ENCODE assay signal across 30 cellular contexts in genomic region chr20:16775961-16776360, GRCh38. TPM values are rescaled to one million over a fixed set of nuclear protein-coding genes. Genes with fewer than 3 reads are reported as not detected.
"Had no signal": no experiment of that assay in that cellular context is flagged by ENCODE, and none has a peak within 500 bp of the region (broad histone marks: within the 10 kb centered on the region; RNA-seq: fewer than 3 reads in every experiment).

No MANE protein-coding gene starts in this region.

- H3K27me3 ChIP-seq: stomach, suprapubic skin, testis, thyroid gland, tibial artery, tibial nerve, transverse colon, upper lobe of left lung, upper lobe of right lung, uterus, vagina had no signal

- DNase-seq: stimulated activated CD4-positive, alpha-beta T cell treated with anti-CD3 and anti-CD28 coated beads, Interleukin-2, amount 100 ng/mL, for 48 hours; stimulated activated CD4-positive, alpha-beta T cell treated with anti-CD3 and anti-CD28 coated beads, Interleukin-4, amount 100 ng/mL, for 1 hour; stimulated activated CD4-positive, alpha-beta T cell treated with anti-CD3 and anti-CD28 coated beads, Interleukin-4, amount 100 ng/mL, for 24 hours; stimulated activated CD4-positive, alpha-beta T cell treated with anti-CD3 and anti-CD28 coated beads, Interleukin-4, amount 100 ng/mL, for 4 hours; stimulated activated CD8-positive, alpha-beta memory T cell treated with anti-CD3 and anti-CD28 coated beads, Interleukin-4, amount 100 ng/mL, for 48 hours; stimulated activated naive B cell treated with anti-CD40 and anti-IgM and Interleukin-4, amounts not matched to agents 10 μg/mL and 1 μg/mL and 100 μg/mL, for 72 hours; stimulated activated naive CD4-positive, alpha-beta T cell; stimulated activated naive CD4-positive, alpha-beta T cell treated with Interleukin-2 at 50 U/mL for 16 hours; stimulated activated naive CD8-positive, alpha-beta T cell treated with anti-CD3 and anti-CD28 coated beads, Interleukin-15, amount 100 ng/mL, for 72 hours; stimulated activated naive CD8-positive, alpha-beta T cell treated with anti-CD3 and anti-CD28 coated beads, Interleukin-15, Interleukin-2, amounts not matched to agents 100 U/mL and 50 U/mL, for 24 hours; stomach; substantia nigra; testis; thyroid gland; tibial artery; transverse colon; trophoblast cell; upper lobe of left lung; upper lobe of right lung; uterus had no signal

- H3K4me3 ChIP-seq: stomach, suprapubic skin, testis, thoracic aorta, thyroid gland, tibial artery, tibial nerve, transverse colon, upper lobe of left lung, upper lobe of right lung, uterus, vagina had no signal

- H3K9me3 ChIP-seq: testis, thoracic aorta, thyroid gland, transverse colon, upper lobe of left lung, upper lobe of right lung, uterus had no signal

- FAIRE-seq: urothelium cell line had no signal

- ATAC-seq: stimulated activated effector memory CD8-positive, alpha-beta T cell treated with anti-CD3 and anti-CD28 coated beads, Interleukin-12 subunit alpha, Interleukin-12 subunit beta, amount 100 ng/mL, for 72 hours; stimulated activated memory B cell treated with anti-CD40 and anti-IgM and Interleukin-4, amounts not matched to agents 10 μg/mL and 1 μg/mL and 100 μg/mL, for 72 hours; stimulated activated naive B cell treated with anti-CD40 and anti-IgM and Interleukin-4, amounts not matched to agents 10 μg/mL and 1 μg/mL and 100 μg/mL, for 72 hours; stimulated activated naive CD8-positive, alpha-beta T cell treated with anti-CD3 and anti-CD28 coated beads, Interleukin-15, amount 100 ng/mL, for 72 hours; stimulated activated naive CD8-positive, alpha-beta T cell treated with anti-CD3 and anti-CD28 coated beads, Interleukin-15, Interleukin-2, amounts not matched to agents 100 U/mL and 50 U/mL, for 24 hours; upper lobe of right lung had no signal

- H3K27ac ChIP-seq: stomach, suprapubic skin, testis, thoracic aorta, thyroid gland, tibial artery, tibial nerve, transverse colon, upper lobe of left lung, upper lobe of right lung, uterus, vagina had no signal

- H3K4me1 ChIP-seq: stomach, suprapubic skin, testis, thyroid gland, tibial artery, tibial nerve, transverse colon, upper lobe of left lung, upper lobe of right lung, uterus, vagina had no signal

- H3K36me3 ChIP-seq: stomach, suprapubic skin, thoracic aorta, thyroid gland, tibial artery, tibial nerve, transverse colon, upper lobe of left lung, upper lobe of right lung, uterus, vagina had no signal

RNA-seq across cellular contexts. Expression of gene OTOR, which starts 27.8 kb away (rescaled TPM):
- total RNA-seq: stomach, subcutaneous adipose tissue, suprapubic skin, testis, thoracic aorta, thyroid gland, tibial nerve, transverse colon, upper lobe of left lung, upper lobe of right lung, ureter, uterus, vagina had no signal
- polyA plus RNA-seq: stomach, urinary bladder had no signal
